ENCODE assay signal across 8 cellular contexts in the genomic region with DNA sequence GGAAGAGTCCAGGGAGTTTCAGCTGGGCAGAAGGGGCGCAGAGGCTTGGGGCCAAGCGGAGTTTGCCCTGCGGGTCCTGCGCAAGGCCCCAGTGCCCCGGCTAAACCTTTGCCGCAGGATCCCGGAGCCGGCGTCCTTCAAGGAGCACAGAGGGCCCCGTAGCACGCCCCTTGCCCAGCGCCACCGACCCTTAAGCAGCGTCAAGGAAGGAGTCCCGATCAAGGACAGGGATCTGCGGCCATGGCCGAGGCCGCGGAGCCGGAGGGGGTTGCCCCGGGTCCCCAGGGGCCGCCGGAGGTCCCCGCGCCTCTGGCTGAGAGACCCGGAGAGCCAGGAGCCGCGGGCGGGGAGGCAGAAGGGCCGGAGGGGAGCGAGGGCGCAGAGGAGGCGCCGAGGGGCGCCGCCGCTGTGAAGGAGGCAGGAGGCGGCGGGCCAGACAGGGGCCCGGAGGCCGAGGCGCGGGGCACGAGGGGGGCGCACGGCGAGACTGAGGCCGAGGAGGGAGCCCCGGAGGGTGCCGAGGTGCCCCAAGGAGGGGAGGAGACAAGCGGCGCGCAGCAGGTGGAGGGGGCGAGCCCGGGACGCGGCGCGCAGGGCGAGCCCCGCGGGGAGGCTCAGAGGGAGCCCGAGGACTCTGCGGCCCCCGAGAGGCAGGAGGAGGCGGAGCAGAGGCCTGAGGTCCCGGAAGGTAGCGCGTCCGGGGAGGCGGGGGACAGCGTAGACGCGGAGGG. TPM values are rescaled to one million over a fixed set of nuclear protein-coding genes. Genes with fewer than 3 reads are reported as not detected.
DNase-seq lines count a peak whose midpoint lies in the region; ATAC-seq and TF ChIP-seq lines count a peak whose summit lies in the region.

No MANE protein-coding gene starts in this region.

- peak overlapping the region; percentile 35 to 40 for H3K27ac ChIP-seq in right atrium auricular region
- H3K27ac ChIP-seq in spleen = peak overlapping the region in 1 of 8 donors; percentile 25

- no peaks in the 10 kb centered on the region for H3K9me3 Mint-ChIP-seq in WTC11

- intact Hi-C loops in spleen (cut with DNase I; ENCODE audit: low total_unique reads) = no loop called here

- CTCF ChIA-PET in WTC11 (lab: Charles Lee) = interaction anchor here (0.8 to 1.2 kb wide), 2 partner anchors 15 to 32 kb away, joined by 3 read pairs; no protein-coding TSS in a partner anchor

- H3K27me3 ChIP-seq in right atrium auricular region (no peaks in the 10 kb centered on the region), spleen (replicated peaks in 1 of 7) (peaks cover 8 to 70% (median 51%) of the 10 kb centered on the region in 7 donors)

- H3K4me1 ChIP-seq in right atrium auricular region = peaks cover 0 to 21% of the 10 kb centered on the region in 2 donors
- H3K4me1 ChIP-seq in spleen = peaks cover 4 to 32% (median 21%) of the 10 kb centered on the region in 6 donors

- no peak for TF ChIP-seq CTCF in WTC11 (IDR thresholded peaks at IDR 0.05)
- TF ChIP-seq CTCF in right atrium auricular region (IDR thresholded peaks at IDR 0.05) = no peak
- no peak for TF ChIP-seq CTCF in spleen (IDR thresholded peaks at IDR 0.05 in 8 of 11, conservative IDR thresholded peaks at IDR 0.05 in 3 of 11)

- no peak overlapping the region for H3K27ac Mint-ChIP-seq in WTC11

- peak; percentile 28 for DNase-seq in activated gamma-delta T cell treated with Interleukin-2 at 50 U/mL for 16 hours
- no peak for DNase-seq in activated gamma-delta T cell (lab: John Stamatoyannopoulos, UW)
- DNase-seq in WTC11 (ENCODE audit: low spot score) = peak; percentile 51
- DNase-seq in right atrium auricular region (ENCODE audit: low spot score) = no peak
- DNase-seq in spleen = no peak
- no peak for DNase-seq in amygdala (lab: John Stamatoyannopoulos, UW)
- DNase-seq in KG1 (lab: John Stamatoyannopoulos, UW) = no peak
- no peak for DNase-seq in NOMO-1 treated with DMSO at 0.1 percent for 48 hours (lab: John Stamatoyannopoulos, UW; ENCODE audit: unreplicated experiment)

- H3K9me3 ChIP-seq in right atrium auricular region (no peaks in the 10 kb centered on the region), spleen (no peaks in the 10 kb centered on the region)

- POLR2A ChIA-PET in WTC11 (lab: Charles Lee) = no interaction called here

- H3K36me3 ChIP-seq in right atrium auricular region (no peaks in the 10 kb centered on the region), spleen (no peaks in the 10 kb centered on the region)

- H3K4me1 Mint-ChIP-seq in WTC11 = peaks cover 12% of the 10 kb centered on the region

- peak; percentile 52 for ATAC-seq in WTC11

- H3K4me3 ChIP-seq in right atrium auricular region = peak overlapping the region; percentile 54 to 62
- H3K4me3 ChIP-seq in spleen = peak overlapping the region; percentile 16 to 64 (median 35)

- H3K27me3 Mint-ChIP-seq in WTC11 (ENCODE audit: low read depth) = peaks cover 80% of the 10 kb centered on the region

- H3K4me3 Mint-ChIP-seq in WTC11 = peak overlapping the region; percentile 85

- no peaks in the 10 kb centered on the region for H3K36me3 Mint-ChIP-seq in WTC11

- no peak for TF ChIP-seq POLR2A in spleen (IDR thresholded peaks at IDR 0.05)

- WGBS in spleen, 5 donors = 2 to 6% (median 3%) methylated on average over 50 to 74 of the region's 74 CpGs

TF ChIP-seq in WTC11, 78 proteins besides CTCF, POLR2A, EP300 and RAD21:
- TF ChIP-seq GTF2I (CRISPR knock-in tag; conservative IDR thresholded peaks at IDR 0.05) = no peak
- TF ChIP-seq, protein P1, sequence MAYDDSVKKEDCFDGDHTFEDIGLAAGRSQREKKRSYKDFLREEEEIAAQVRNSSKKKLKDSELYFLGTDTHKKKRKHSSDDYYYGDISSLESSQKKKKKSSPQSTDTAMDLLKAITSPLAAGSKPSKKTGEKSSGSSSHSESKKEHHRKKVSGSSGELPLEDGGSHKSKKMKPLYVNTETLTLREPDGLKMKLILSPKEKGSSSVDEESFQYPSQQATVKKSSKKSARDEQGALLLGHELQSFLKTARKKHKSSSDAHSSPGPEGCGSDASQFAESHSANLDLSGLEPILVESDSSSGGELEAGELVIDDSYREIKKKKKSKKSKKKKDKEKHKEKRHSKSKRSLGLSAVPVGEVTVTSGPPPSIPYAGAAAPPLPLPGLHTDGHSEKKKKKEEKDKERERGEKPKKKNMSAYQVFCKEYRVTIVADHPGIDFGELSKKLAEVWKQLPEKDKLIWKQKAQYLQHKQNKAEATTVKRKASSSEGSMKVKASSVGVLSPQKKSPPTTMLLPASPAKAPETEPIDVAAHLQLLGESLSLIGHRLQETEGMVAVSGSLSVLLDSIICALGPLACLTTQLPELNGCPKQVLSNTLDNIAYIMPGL (CRISPR knock-in tag; IDR thresholded peaks at IDR 0.05) = peak; percentile 62; the same call in 1 of the 2 replicates
- TF ChIP-seq SMAD4 (CRISPR knock-in tag; IDR thresholded peaks at IDR 0.05) = no peak
- TF ChIP-seq, protein P2, sequence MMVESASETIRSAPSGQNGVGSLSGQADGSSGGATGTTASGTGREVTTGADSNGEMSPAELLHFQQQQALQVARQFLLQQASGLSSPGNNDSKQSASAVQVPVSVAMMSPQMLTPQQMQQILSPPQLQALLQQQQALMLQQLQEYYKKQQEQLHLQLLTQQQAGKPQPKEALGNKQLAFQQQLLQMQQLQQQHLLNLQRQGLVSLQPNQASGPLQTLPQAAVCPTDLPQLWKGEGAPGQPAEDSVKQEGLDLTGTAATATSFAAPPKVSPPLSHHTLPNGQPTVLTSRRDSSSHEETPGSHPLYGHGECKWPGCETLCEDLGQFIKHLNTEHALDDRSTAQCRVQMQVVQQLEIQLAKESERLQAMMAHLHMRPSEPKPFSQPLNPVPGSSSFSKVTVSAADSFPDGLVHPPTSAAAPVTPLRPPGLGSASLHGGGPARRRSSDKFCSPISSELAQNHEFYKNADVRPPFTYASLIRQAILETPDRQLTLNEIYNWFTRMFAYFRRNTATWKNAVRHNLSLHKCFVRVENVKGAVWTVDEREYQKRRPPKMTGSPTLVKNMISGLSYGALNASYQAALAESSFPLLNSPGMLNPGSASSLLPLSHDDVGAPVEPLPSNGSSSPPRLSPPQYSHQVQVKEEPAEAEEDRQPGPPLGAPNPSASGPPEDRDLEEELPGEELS (CRISPR knock-in tag; IDR thresholded peaks at IDR 0.05) = peak; percentile 53; the same call in 1 of the 2 replicates
- TF ChIP-seq IRF2 (CRISPR knock-in tag; IDR thresholded peaks at IDR 0.05; ENCODE audit: borderline replicate concordance, low read depth) = no peak
- peak; percentile 80 for TF ChIP-seq ZNF423 (CRISPR knock-in tag; IDR thresholded peaks at IDR 0.05)

RNA-seq across cellular contexts. Expression of a gene that starts 0.5 kb away (rescaled TPM):
- total RNA-seq in WTC11 (2021) (1.8 to 3.8 TPM (median 3.7 TPM) in 3 replicates), right atrium auricular region (1 to 10 TPM; 5.1 to 7.0 TPM), spleen (1 to 10 TPM in 5 of 7 donors, under 1 TPM in 2; 0.93 to 1.9 (median 1.3) TPM)
- 1 to 10 TPM; 1.1 to 1.8 (median 1.1) TPM for polyA plus RNA-seq in spleen

RNA-seq across cellular contexts. Expression of a gene that starts 54.4 kb away (rescaled TPM):
- total RNA-seq in WTC11 (2021) (5.4 to 5.9 TPM (median 5.6 TPM) in 3 replicates), right atrium auricular region (10 to 100 TPM; 26.1 to 38.0 TPM), spleen (10 to 100 TPM; 14.0 to 28.6 (median 14.8) TPM)
- 10 to 100 TPM in 1 of 3 donors, 1 to 10 TPM in 2; 5.3 to 15.9 (median 8.1) TPM for polyA plus RNA-seq in spleen

Comparison
In these comparisons a context has a peak if more than half of its experiments do, and no peak if none do; other contexts are left out.
1. DNase-seq: peak in activated gamma-delta T cell treated with Interleukin-2 at 50 U/mL for 16 hours (single experiment) and WTC11 (single experiment); none in activated gamma-delta T cell (single experiment), right atrium auricular region (single experiment), spleen (single experiment), amygdala (0 of 56), KG1 (single experiment) and NOMO-1 treated with DMSO at 0.1 percent for 48 hours (single experiment).